In the genomic region with DNA sequence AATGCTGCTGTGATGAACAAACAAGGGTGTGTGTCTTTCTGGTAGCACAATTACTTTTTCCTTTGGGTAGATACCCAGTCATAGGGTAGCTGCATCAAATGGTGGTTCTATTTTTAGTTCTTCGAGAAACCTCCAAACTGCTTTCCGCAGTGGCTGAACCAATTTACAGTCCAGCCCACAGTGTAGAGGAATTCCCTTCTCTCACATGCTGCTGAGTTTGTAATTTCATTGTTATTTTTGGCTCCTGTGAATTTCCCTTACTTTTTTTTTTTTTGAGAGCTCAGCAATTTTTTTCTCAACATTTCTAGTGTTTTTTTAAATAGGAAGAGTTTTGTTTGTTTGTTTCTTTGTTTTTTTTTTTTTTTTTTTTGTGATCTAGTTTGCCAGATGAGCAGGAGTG, we compare ENCODE assay signal across 1 cellular context.
TF ChIP-seq lines count a peak whose summit lies in the region.

No MANE protein-coding gene starts in this region.

TF ChIP-seq in endothelial cell of umbilical vein, 7 proteins besides CTCF, POLR2A, EP300 and RAD21 (continued from another document):
- TF ChIP-seq FOS (IDR thresholded peaks at IDR 0.05; ENCODE audit: borderline replicate concordance, insufficient read depth, low read length), result no peak
- TF ChIP-seq POLR2AphosphoS5 (IDR thresholded peaks at IDR 0.05; ENCODE audit: insufficient read depth, low read depth, low read length), result no peak
